ENCODE assay signal across 1 cellular context in the genomic region with DNA sequence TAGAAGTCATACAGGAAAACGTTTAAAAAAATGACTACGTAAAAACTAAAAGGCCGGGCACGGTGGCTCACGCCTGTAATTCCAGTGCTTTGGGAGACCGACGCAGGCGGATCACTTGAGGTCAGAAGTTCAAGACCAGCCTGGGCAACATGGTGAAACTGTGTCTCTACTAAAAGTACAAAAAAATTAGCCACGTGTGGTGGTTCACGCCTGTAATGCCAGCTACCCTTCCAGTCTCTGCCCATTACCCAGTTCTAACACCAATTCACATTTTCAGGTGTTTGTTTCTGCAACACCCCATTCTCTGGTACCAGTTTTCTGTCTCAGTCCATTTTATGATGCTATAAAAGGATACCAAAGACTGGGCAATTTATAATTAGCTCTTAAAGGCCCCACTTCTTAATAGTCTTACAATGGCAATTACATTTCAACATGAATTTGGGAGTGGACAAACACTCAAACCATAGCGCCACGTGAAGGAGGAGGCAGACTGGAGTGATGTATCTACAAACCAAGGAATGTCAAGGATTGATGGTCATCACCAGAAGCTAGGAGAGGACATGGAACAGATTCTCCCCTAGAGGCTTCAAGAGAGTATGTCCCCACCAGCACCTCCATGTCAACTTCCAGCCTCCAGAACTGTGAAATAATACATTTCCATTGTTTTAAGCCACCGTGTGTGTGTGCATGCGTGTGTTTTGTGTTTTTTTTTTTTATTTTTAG.
TF ChIP-seq lines count a peak whose summit lies in the region.

No MANE protein-coding gene starts in this region.

TF ChIP-seq in H1, 55 proteins besides CTCF, POLR2A, EP300 and RAD21:
- TF ChIP-seq KDM4A (IDR thresholded peaks at IDR 0.05; ENCODE audit: low read depth, low read length, severe bottlenecking) = no peak
- TF ChIP-seq, protein P1, sequence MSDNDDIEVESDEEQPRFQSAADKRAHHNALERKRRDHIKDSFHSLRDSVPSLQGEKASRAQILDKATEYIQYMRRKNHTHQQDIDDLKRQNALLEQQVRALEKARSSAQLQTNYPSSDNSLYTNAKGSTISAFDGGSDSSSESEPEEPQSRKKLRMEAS (IDR thresholded peaks at IDR 0.05) = no peak
- no peak for TF ChIP-seq EZH2 (IDR thresholded peaks at IDR 0.05; ENCODE audit: low read depth, low read length, severe bottlenecking)
- TF ChIP-seq CHD1 (IDR thresholded peaks at IDR 0.05; ENCODE audit: low read depth, low read length) = no peak
